In genomic region chr2:159893439-159893838, GRCh38 we compare ENCODE assay signal across 20 cellular contexts. TPM values are rescaled to one million over a fixed set of nuclear protein-coding genes. Genes with fewer than 3 reads are reported as not detected.
DNase-seq lines count a peak whose midpoint lies in the region; ATAC-seq, FAIRE-seq and TF ChIP-seq lines count a peak whose summit lies in the region.
"Had no signal": no experiment of that assay in that cellular context is flagged by ENCODE, and none has a peak within 500 bp of the region (broad histone marks: within the 10 kb centered on the region; RNA-seq: fewer than 3 reads in every experiment).

No MANE protein-coding gene starts in this region.

- no peaks in the 10 kb centered on the region for H3K27me3 Mint-ChIP-seq in memory B cell
- H3K27me3 Mint-ChIP-seq: activated CD4-positive, alpha-beta T cell treated with anti-CD3 and anti-CD28 coated beads, Interleukin-2, amount 10 ng/mL, durations not matched to agents 24 days and 14 days; activated CD8-positive, alpha-beta memory T cell treated with anti-CD3 and anti-CD28 coated beads, Interleukin-2, amount 10 ng/mL, durations not matched to agents 7 days and 5 days had no signal

- no peak for TF ChIP-seq EP300 in K562 (IDR thresholded peaks at IDR 0.05; ENCODE audit: low read length)

- H3K27me3 ChIP-seq in BLaER1, result no peaks in the 10 kb centered on the region
- peaks cover 8 to 17% of the 10 kb centered on the region in 2 experiments; a peak in 4 of 5 replicates for H3K27me3 ChIP-seq in K562 (ENCODE audit: control insufficient read depth in 2 of 2, insufficient read depth in 2 of 2, low read length in 2 of 2)
- H3K27me3 ChIP-seq: heart right ventricle, right atrium auricular region had no signal

- peak; percentile 53 for DNase-seq in GM12865 (ENCODE audit: low read depth)
- DNase-seq in K562 (ENCODE audit: extremely low read depth in 1 of 4, low spot score in 3 of 4), result no peak
- no peak for DNase-seq in memory B cell (ENCODE audit: low spot score in 2 of 2)
- DNase-seq in NCI-H2171 (lab: John Stamatoyannopoulos, UW), result no peak
- DNase-seq: activated CD4-positive, alpha-beta T cell treated with anti-CD3 and anti-CD28 coated beads, Interleukin-2, amount 10 ng/mL, durations not matched to agents 24 days and 14 days; activated CD8-positive, alpha-beta memory T cell treated with anti-CD3 and anti-CD28 coated beads, Interleukin-2, amount 10 ng/mL, durations not matched to agents 7 days and 5 days; activated gamma-delta T cell treated with Interleukin-2 at 50 U/mL for 16 hours; DND-41; heart right ventricle; NCI-H1436; NCI-H2171 treated with DMSO at 0.1 percent for 48 hours; OCI-M1 had no signal

- H3K4me1 ChIP-seq in BLaER1 (peaks cover 10% of the 10 kb centered on the region), K562 (replicated peaks in 1 of 2; ENCODE audit: control insufficient read depth in 2 of 2, insufficient read depth in 2 of 2, low read length in 2 of 2) (no peaks in the 10 kb centered on the region)
- H3K4me1 ChIP-seq: right atrium auricular region had no signal

- no peaks in the 10 kb centered on the region for H3K9me1 ChIP-seq in K562 (ENCODE audit: control insufficient read depth, insufficient read depth, low read length)

- H4K20me1 ChIP-seq in BLaER1 (no peaks in the 10 kb centered on the region), K562 (replicated peaks; ENCODE audit: control insufficient read depth, insufficient read depth, low read length) (no peaks in the 10 kb centered on the region)

- POLR2A ChIA-PET in K562 (lab: Yijun Ruan, JAX), result no interaction called here

- no peak for FAIRE-seq in K562 (lab: Jason Lieb, UNC)
- FAIRE-seq: bronchial epithelial cell had no signal

- H3K79me2 ChIP-seq in K562 (ENCODE audit: control insufficient read depth, insufficient read depth, low read length), result no peaks in the 10 kb centered on the region

- H3K9me3 Mint-ChIP-seq in memory B cell, result no peaks in the 10 kb centered on the region
- H3K9me3 Mint-ChIP-seq: activated CD4-positive, alpha-beta T cell treated with anti-CD3 and anti-CD28 coated beads, Interleukin-2, amount 10 ng/mL, durations not matched to agents 24 days and 14 days had no signal

- ATAC-seq in K562 (peak; percentile 43; the same call in 2 of the 3 replicates), memory B cell (ENCODE audit: low read depth) (no peak), GM19023 (IDR thresholded peaks at IDR 0.05; ENCODE audit: unreplicated experiment) (no peak), HG03097 (IDR thresholded peaks at IDR 0.05; ENCODE audit: low FRiP score, unreplicated experiment) (no peak), HG03025 (IDR thresholded peaks at IDR 0.05; ENCODE audit: low FRiP score, unreplicated experiment) (no peak)
- ATAC-seq: activated CD8-positive, alpha-beta memory T cell treated with anti-CD3 and anti-CD28 coated beads, Interleukin-2, amount 10 ng/mL, durations not matched to agents 7 days and 5 days; Right ventricle myocardium inferior had no signal

- H3K9me3 ChIP-seq in BLaER1 (no peaks in the 10 kb centered on the region), K562 (replicated peaks; ENCODE audit: control insufficient read depth, insufficient read depth, low read depth, low read length) (no peaks in the 10 kb centered on the region)
- H3K9me3 ChIP-seq: heart right ventricle, right atrium auricular region had no signal

- TF ChIP-seq CTCF in GM12865 (IDR thresholded peaks at IDR 0.05; ENCODE audit: insufficient read depth, low read depth, low read length, missing control alignments), result no peak
- no peak for TF ChIP-seq CTCF in K562 (IDR thresholded peaks at IDR 0.05 in 2 of 3, conservative IDR thresholded peaks at IDR 0.05 in 1 of 3; ENCODE audit: insufficient read depth in 2 of 3, low read depth in 1 of 3, low read length in 3 of 3)

- in situ Hi-C loops in K562 (cut with MboI), result no loop called here

- no peak for TF ChIP-seq RAD21 in K562 (CRISPR knock-in tag; conservative IDR thresholded peaks at IDR 0.05 in 1 of 2, IDR thresholded peaks at IDR 0.05 in 1 of 2)

- CTCF ChIA-PET in K562 (lab: Yijun Ruan, JAX; ENCODE audit: low intra/inter-chr PET ratio), result no interaction called here

- H2AFZ ChIP-seq in K562 (ENCODE audit: low read depth, low read length), result peak overlapping the region; percentile 10; the same call in 1 of the 2 replicates

- peaks cover 15% of the 10 kb centered on the region for H3K36me3 Mint-ChIP-seq in memory B cell

- 0% methylated on average over 5 of the region's 5 CpGs for WGBS in K562 (ENCODE audit: insufficient coverage, low coverage, missing lambda C conversion rate)

- no peak for TF ChIP-seq POLR2A in K562 (conservative IDR thresholded peaks at IDR 0.05)

- H3K4me2 ChIP-seq in BLaER1, result peak overlapping the region; percentile 7
- H3K4me2 ChIP-seq in K562 (ENCODE audit: insufficient read depth, low read length), result no peak overlapping the region

- H3K27ac ChIP-seq in BLaER1 (no peak overlapping the region), K562 (ENCODE audit: extremely low read depth, low read depth, low read length) (no peak overlapping the region)
- H3K27ac ChIP-seq: right atrium auricular region had no signal

- H3K4me3 Mint-ChIP-seq in memory B cell, result peak overlapping the region; percentile 17
- H3K4me3 Mint-ChIP-seq: activated CD4-positive, alpha-beta T cell treated with anti-CD3 and anti-CD28 coated beads, Interleukin-2, amount 10 ng/mL, durations not matched to agents 24 days and 14 days; activated CD8-positive, alpha-beta memory T cell treated with anti-CD3 and anti-CD28 coated beads, Interleukin-2, amount 10 ng/mL, durations not matched to agents 7 days and 5 days had no signal

- no TSS peak for BruUV-seq in K562 (replicated peaks; lab: Mats Ljungman, UMichigan)

- H3K4me3 ChIP-seq in BLaER1, result no peak overlapping the region
- peak overlapping the region; percentile 33 for H3K4me3 ChIP-seq in GM12865 (ENCODE audit: low read depth, low read length)
- H3K4me3 ChIP-seq in K562, result no peak overlapping the region
- H3K4me3 ChIP-seq: heart right ventricle, right atrium auricular region had no signal

- intact Hi-C loops in K562 (cut with micrococcal nuclease), result no loop called here

- H3K4me1 Mint-ChIP-seq in memory B cell, result peaks cover 36% of the 10 kb centered on the region

- peaks cover 17% of the 10 kb centered on the region for H3K36me3 ChIP-seq in BLaER1
- no peaks in the 10 kb centered on the region for H3K36me3 ChIP-seq in K562 (ENCODE audit: control insufficient read depth, insufficient read depth, low read length)
- H3K36me3 ChIP-seq: heart right ventricle, right atrium auricular region had no signal

- H3K27ac Mint-ChIP-seq in memory B cell, result peak overlapping the region; percentile 25
- H3K27ac Mint-ChIP-seq: activated CD4-positive, alpha-beta T cell treated with anti-CD3 and anti-CD28 coated beads, Interleukin-2, amount 10 ng/mL, durations not matched to agents 24 days and 14 days; activated CD8-positive, alpha-beta memory T cell treated with anti-CD3 and anti-CD28 coated beads, Interleukin-2, amount 10 ng/mL, durations not matched to agents 7 days and 5 days had no signal

- H3K9ac ChIP-seq in BLaER1, result no peak overlapping the region
- no peak overlapping the region for H3K9ac ChIP-seq in K562 (ENCODE audit: insufficient read depth in 1 of 2, low read depth in 2 of 2, low read length in 2 of 2)

TF ChIP-seq in K562, 482 proteins besides CTCF, POLR2A, EP300 and RAD21 (continues in another document):
- TF ChIP-seq SRSF7 (optimal IDR thresholded peaks at IDR 0.05; ENCODE audit: low read depth, low read length) (no peak), GABPA (tag; conservative IDR thresholded peaks at IDR 0.05; ENCODE audit: low read depth) (peak; percentile 56; the same call in 1 of the 2 replicates), SMARCC2 (IDR thresholded peaks at IDR 0.05; ENCODE audit: low read depth) (no peak), CBX8 (IDR thresholded peaks at IDR 0.05; ENCODE audit: borderline replicate concordance, extremely low read depth, low read depth, low read length, poor library complexity, severe bottlenecking) (no peak), C11orf30 (IDR thresholded peaks at IDR 0.05; ENCODE audit: low read depth) (no peak), NBN (IDR thresholded peaks at IDR 0.05; ENCODE audit: low read depth) (no peak), SRSF1 (IDR thresholded peaks at IDR 0.05; ENCODE audit: low read depth, low read length) (no peak), ZNF780A (CRISPR knock-in tag; IDR thresholded peaks at IDR 0.05) (no peak), HNRNPK (IDR thresholded peaks at IDR 0.05; ENCODE audit: low read depth, low read length, poor library complexity, severe bottlenecking) (no peak), BMI1 (IDR thresholded peaks at IDR 0.05; ENCODE audit: low read length) (no peak), ZNF75A (CRISPR knock-in tag; IDR thresholded peaks at IDR 0.05) (no peak), SP2 (IDR thresholded peaks at IDR 0.05; ENCODE audit: extremely low read depth, low read depth, low read length, poor library complexity, severe bottlenecking) (no peak), SIN3B (IDR thresholded peaks at IDR 0.05; ENCODE audit: low read depth) (no peak), SPI1 (IDR thresholded peaks at IDR 0.05; ENCODE audit: borderline replicate concordance, low read depth, low read length) (0 out of 2 replicates have a peak, but pooled peaks have one; percentile 15), FOXA3 (CRISPR knock-in tag; conservative IDR thresholded peaks at IDR 0.05 in 1 of 2, IDR thresholded peaks at IDR 0.05 in 1 of 2) (no peak), CBX2 (IDR thresholded peaks at IDR 0.05; ENCODE audit: insufficient read depth, low read length, poor library complexity, severe bottlenecking) (no peak), DPF2 (IDR thresholded peaks at IDR 0.05) (no peak), SUPT5H (IDR thresholded peaks at IDR 0.05) (no peak)

RNA-seq across cellular contexts. Expression of gene LY75, which starts 11.1 kb away (rescaled TPM):
- not detected in 2 replicates for total RNA-seq in K562 (2011; cell fraction: chromatin; rRNA removed; ENCODE audit: low replicate concordance)
- total RNA-seq in K562 (2011; cell fraction: nucleolus; rRNA removed), result not detected in 2 replicates
- 0.29 TPM in 1 of 2 replicates, not detected in the other for total RNA-seq in K562 (2011; cell fraction: nucleoplasm; rRNA removed)
- total RNA-seq in K562 (2014; rRNA removed) (not detected in 2 replicates), K562 (2014; rRNA removed; fragmentation: Illumina TruSeq; extraction: Trizol) (not detected in 2 replicates), K562 (2015; rRNA removed; fragmentation: Illumina TruSeq; extraction: Trizol) (not detected in 2 replicates), K562 (2021) (0.09 and 0.16 TPM in 2 replicates)
- polyA plus RNA-seq in K562 (2011; rRNA removed) (0.06 TPM in 1 of 2 replicates, not detected in the other), K562 (2014; fragmentation: Illumina TruSeq; extraction: Trizol) (not detected in 2 replicates), K562 (2014; fragmentation: Nextera tagmentation; extraction: Ambion mirVana) (under 1 TPM in 1 of 2 experiments, not detected in 1; 0.01 TPM), K562 (2014; rRNA removed) (not detected in 2 replicates)
- not detected in 2 replicates for polyA plus RNA-seq in K562 (2011; cell fraction: cytosol; rRNA removed)
- not detected in 2 replicates for polyA plus RNA-seq in K562 (2011; cell fraction: nucleus; rRNA removed)
- 0.01 and 0.03 TPM in 2 replicates for polyA plus RNA-seq in K562 (2012)
- polyA minus RNA-seq in K562 (2011; rRNA and poly(A)+ RNA removed), result not detected in 2 replicates
- polyA minus RNA-seq in K562 (2011; cell fraction: cytosol; rRNA and poly(A)+ RNA removed), result not detected in 2 replicates
- polyA minus RNA-seq in K562 (2011; cell fraction: nucleus; rRNA and poly(A)+ RNA removed), result not detected in 2 replicates
- polyA plus RNA-seq: AG04450 had no signal
